Comparison of ENCODE assay signal across 25 cellular contexts in genomic region chr11:23013509-23013908, GRCh38.
"Had no signal": no experiment of that assay in that cellular context is flagged by ENCODE, and none has a peak within 500 bp of the region (broad histone marks: within the 10 kb centered on the region; RNA-seq: fewer than 3 reads in every experiment).

No MANE protein-coding gene starts in this region.

- H3K36me3 Mint-ChIP-seq: naive B cell; stimulated activated effector memory CD8-positive, alpha-beta T cell treated with anti-CD3 and anti-CD28 coated beads, Interleukin-12 subunit alpha, Interleukin-12 subunit beta, amount 100 ng/mL, for 72 hours had no signal

- H3K9me3 ChIP-seq: ovary, suprapubic skin, thoracic aorta, tibial artery, upper lobe of right lung had no signal

- ATAC-seq: natural killer cell treated with Interleukin-12 subunit alpha and Interleukin-12 subunit beta and Interleukin-15 and Interleukin-18, amount 100 ng/mL, for 72 hours; right cardiac atrium; sciatic nerve; stimulated activated effector memory CD8-positive, alpha-beta T cell treated with anti-CD3 and anti-CD28 coated beads, Interleukin-12 subunit alpha, Interleukin-12 subunit beta, amount 100 ng/mL, for 72 hours; upper lobe of right lung had no signal

- H3K4me3 ChIP-seq: left ventricle myocardium inferior, lung, ovary, skin epidermis, suprapubic skin, thoracic aorta, tibial artery, upper lobe of right lung had no signal

- H3K27ac ChIP-seq: left ventricle myocardium inferior, ovary, skin epidermis, suprapubic skin, thoracic aorta, tibial artery, upper lobe of right lung had no signal

- H3K9me3 Mint-ChIP-seq: natural killer cell treated with Interleukin-12 subunit alpha and Interleukin-12 subunit beta and Interleukin-15 and Interleukin-18, amount 100 ng/mL, for 72 hours; stimulated activated naive CD8-positive, alpha-beta T cell treated with anti-CD3 and anti-CD28 coated beads, Interleukin-15, Interleukin-2, amounts not matched to agents 100 ng/mL and 50 ng/mL, for 24 hours had no signal

- H3K27ac Mint-ChIP-seq: mesothelial cell of epicardium; naive B cell; natural killer cell treated with Interleukin-12 subunit alpha and Interleukin-12 subunit beta and Interleukin-15 and Interleukin-18, amount 100 ng/mL, for 72 hours; progenitor cell of endocrine pancreas; stimulated activated effector memory CD8-positive, alpha-beta T cell treated with anti-CD3 and anti-CD28 coated beads, Interleukin-12 subunit alpha, Interleukin-12 subunit beta, amount 100 ng/mL, for 72 hours; stimulated activated naive CD8-positive, alpha-beta T cell treated with anti-CD3 and anti-CD28 coated beads, Interleukin-15, Interleukin-2, amounts not matched to agents 100 ng/mL and 50 ng/mL, for 24 hours had no signal

- H3K4me3 Mint-ChIP-seq: mesothelial cell of epicardium; naive B cell; natural killer cell treated with Interleukin-12 subunit alpha and Interleukin-12 subunit beta and Interleukin-15 and Interleukin-18, amount 100 ng/mL, for 72 hours; stimulated activated effector memory CD8-positive, alpha-beta T cell treated with anti-CD3 and anti-CD28 coated beads, Interleukin-12 subunit alpha, Interleukin-12 subunit beta, amount 100 ng/mL, for 72 hours; stimulated activated naive CD8-positive, alpha-beta T cell treated with anti-CD3 and anti-CD28 coated beads, Interleukin-15, Interleukin-2, amounts not matched to agents 100 ng/mL and 50 ng/mL, for 24 hours had no signal

- H3K4me1 Mint-ChIP-seq: mesothelial cell of epicardium; naive B cell; stimulated activated effector memory CD8-positive, alpha-beta T cell treated with anti-CD3 and anti-CD28 coated beads, Interleukin-12 subunit alpha, Interleukin-12 subunit beta, amount 100 ng/mL, for 72 hours had no signal

- DNase-seq: islet precursor cell; left ventricle myocardium inferior; mesendoderm; naive B cell; ovary; retina; right cardiac atrium; stimulated activated CD4-positive, alpha-beta T cell treated with anti-CD3 and anti-CD28 coated beads, Interleukin-12 subunit alpha, Interleukin-12 subunit beta, amount 100 ng/mL, for 4 hours; stimulated activated CD4-positive, alpha-beta T cell treated with anti-CD3 and anti-CD28 coated beads, Interleukin-15, amount 100 ng/mL, for 24 hours; stimulated activated CD4-positive, alpha-beta T cell treated with anti-CD3 and anti-CD28 coated beads, Interleukin-2, amount 100 ng/mL, for 24 hours; stimulated activated CD4-positive, alpha-beta T cell treated with anti-CD3 and anti-CD28 coated beads, Interleukin-4, amount 100 ng/mL, for 1 hour; stimulated activated naive CD4-positive, alpha-beta T cell; tibial artery; trophoblast cell; upper lobe of right lung had no signal

- H3K4me1 ChIP-seq: left ventricle myocardium inferior, suprapubic skin, tibial artery, upper lobe of right lung had no signal

- H3K27me3 Mint-ChIP-seq: naive B cell; progenitor cell of endocrine pancreas; stimulated activated naive CD8-positive, alpha-beta T cell treated with anti-CD3 and anti-CD28 coated beads, Interleukin-15, Interleukin-2, amounts not matched to agents 100 ng/mL and 50 ng/mL, for 24 hours had no signal

- H3K27me3 ChIP-seq: ovary, suprapubic skin, tibial artery, upper lobe of right lung had no signal

- H3K36me3 ChIP-seq: left ventricle myocardium inferior, ovary, suprapubic skin, thoracic aorta, tibial artery, upper lobe of right lung had no signal
